Comparison of ENCODE assay signal across 24 cellular contexts in the genomic region with DNA sequence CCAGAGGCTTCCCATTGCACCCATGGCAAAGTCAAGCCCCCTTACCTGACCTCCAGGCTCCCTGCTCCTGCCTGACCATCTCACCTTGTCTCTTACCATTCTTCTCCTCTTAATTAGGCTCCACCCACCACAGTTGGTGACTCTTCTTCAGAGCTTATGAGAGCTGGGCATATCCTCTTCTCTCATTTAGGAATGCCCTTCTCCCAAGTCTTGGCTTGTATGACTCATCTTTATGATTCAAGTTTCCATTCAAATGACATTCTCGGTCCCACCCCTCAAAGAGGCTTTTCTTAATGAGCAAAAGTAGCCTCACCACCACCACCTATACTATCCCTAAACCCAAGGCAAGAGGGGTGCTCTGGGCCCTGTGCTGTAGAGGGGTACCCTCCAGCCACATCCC. TPM values are rescaled to one million over a fixed set of nuclear protein-coding genes. Genes with fewer than 3 reads are reported as not detected.
DNase-seq lines count a peak whose midpoint lies in the region; ATAC-seq, FAIRE-seq and TF ChIP-seq lines count a peak whose summit lies in the region.
"Had no signal": no experiment of that assay in that cellular context is flagged by ENCODE, and none has a peak within 500 bp of the region (broad histone marks: within the 10 kb centered on the region; RNA-seq: fewer than 3 reads in every experiment).

No MANE protein-coding gene starts in this region.

- no peak overlapping the region for H3K27ac ChIP-seq in brain microvascular endothelial cell
- H3K27ac ChIP-seq: ovary had no signal

- H3K27me3 ChIP-seq in bronchial epithelial cell (ENCODE audit: control insufficient read depth, insufficient read depth, low read length) (no peaks in the 10 kb centered on the region), MG63 (no peaks in the 10 kb centered on the region), brain microvascular endothelial cell (replicated peaks) (no peaks in the 10 kb centered on the region)
- H3K27me3 ChIP-seq: ovary had no signal

- DNase-seq in COLO829 (ENCODE audit: low spot score): peak; percentile 28
- peak; percentile 70 for DNase-seq in M059J (ENCODE audit: low read depth)
- peak; percentile 79 for DNase-seq in bronchial epithelial cell (ENCODE audit: low read depth)
- DNase-seq in myocyte (ENCODE audit: low read depth): peak; percentile 13
- no peak for DNase-seq in DMS79 (lab: John Stamatoyannopoulos, UW)
- DNase-seq in MG63: no peak
- DNase-seq in brain microvascular endothelial cell: no peak
- DNase-seq: activated CD4-positive, alpha-beta T cell treated with anti-CD3 and anti-CD28 coated beads for 48 hours; activated CD8-positive, alpha-beta memory T cell treated with anti-CD3 and anti-CD28 coated beads, Interleukin-2, amount 10 ng/mL, durations not matched to agents 7 days and 5 days; activated naive CD8-positive, alpha-beta T cell treated with anti-CD3 and anti-CD28 coated beads, Interleukin-2, amount 10 ng/mL, durations not matched to agents 7 days and 5 days; erythroblast; MM.1S; naive thymus-derived CD8-positive, alpha-beta T cell; NCI-H1436 treated with DMSO at 0.1 percent for 48 hours; NCI-H2171 treated with DMSO at 0.1 percent for 48 hours; ovary; right cardiac atrium; SHP77 treated with DMSO at 0.1 percent for 48 hours; stimulated activated CD8-positive, alpha-beta memory T cell treated with anti-CD3 and anti-CD28 coated beads, Interleukin-4, amount 100 ng/mL, for 48 hours; substantia nigra; T-cell had no signal

- H3K9me3 ChIP-seq in MG63: no peaks in the 10 kb centered on the region
- H3K9me3 ChIP-seq: ovary had no signal

- FAIRE-seq in bronchial epithelial cell (lab: Jason Lieb, UNC): no peak
- FAIRE-seq: GM12891, HepG2 had no signal

- no peak for ATAC-seq in HG03280 (IDR thresholded peaks at IDR 0.05; ENCODE audit: unreplicated experiment)
- ATAC-seq: activated CD8-positive, alpha-beta memory T cell treated with anti-CD3 and anti-CD28 coated beads, Interleukin-2, amount 10 ng/mL, durations not matched to agents 7 days and 5 days; HepG2; naive thymus-derived CD8-positive, alpha-beta T cell; right cardiac atrium; T-cell had no signal

- H3K36me3 ChIP-seq in bronchial epithelial cell (ENCODE audit: control insufficient read depth, insufficient read depth, low read length) (no peaks in the 10 kb centered on the region), MG63 (no peaks in the 10 kb centered on the region), brain microvascular endothelial cell (replicated peaks) (no peaks in the 10 kb centered on the region)
- H3K36me3 ChIP-seq: ovary had no signal

- H3K4me3 ChIP-seq in bronchial epithelial cell (ENCODE audit: low read depth, low read length) (no peak overlapping the region), MG63 (no peak overlapping the region), brain microvascular endothelial cell (ENCODE audit: low read depth, low read length) (no peak overlapping the region)
- H3K4me3 ChIP-seq: ovary had no signal

- no peak for TF ChIP-seq CTCF in bronchial epithelial cell (IDR thresholded peaks at IDR 0.05; ENCODE audit: insufficient read depth, low read length, severe bottlenecking)
- no peak for TF ChIP-seq CTCF in brain microvascular endothelial cell (IDR thresholded peaks at IDR 0.05; ENCODE audit: low read depth, low read length, missing control alignments)

- in situ Hi-C loops in brain microvascular endothelial cell (cut with HindIII; ENCODE audit: low pct_ligation_motif_present, low sequenced_read_pairs): no loop called here

RNA-seq across cellular contexts. Expression of a gene that starts 55.3 kb away (rescaled TPM):
- 7.3 and 12.3 TPM in 2 replicates for total RNA-seq in M059J (2014; rRNA removed; shearing (Covaris generic))
- total RNA-seq in bronchial epithelial cell (5.4 and 7.6 TPM in 2 replicates), myocyte (16.3 TPM in 2 replicates)
- 14.0 TPM for polyA plus RNA-seq in myocyte (2012)
- total RNA-seq in MG63 (2014; rRNA removed; shearing (Covaris generic); ENCODE audit: low replicate concordance): 14.3 and 18.2 TPM in 2 replicates

Comparison
In these comparisons a context has a peak if more than half of its experiments do, and no peak if none do; other contexts are left out.
1. DNase-seq: peak in COLO829 (single experiment), M059J (single experiment), bronchial epithelial cell (single experiment) and myocyte (single experiment); none in DMS79 (single experiment), MG63 (single experiment) and brain microvascular endothelial cell (single experiment).